In genomic region chr5:143539742-143540141, GRCh38 we compare ENCODE assay signal across 27 cellular contexts.
"Had no signal": no experiment of that assay in that cellular context is flagged by ENCODE, and none has a peak within 500 bp of the region (broad histone marks: within the 10 kb centered on the region; RNA-seq: fewer than 3 reads in every experiment).

No MANE protein-coding gene starts in this region.

- H3K9me3 ChIP-seq: testis, thyroid gland, transverse colon, uterus, vagina had no signal

- H3K4me1 ChIP-seq: stomach, suprapubic skin, testis, thyroid gland, transverse colon, upper lobe of left lung, uterus, vagina had no signal

- ATAC-seq: stimulated activated effector memory CD8-positive, alpha-beta T cell treated with anti-CD3 and anti-CD28 coated beads, Interleukin-12 subunit alpha, Interleukin-12 subunit beta, amount 100 ng/mL, for 72 hours; stimulated activated memory B cell treated with anti-CD40 and anti-IgM and Interleukin-4, amounts not matched to agents 10 μg/mL and 1 μg/mL and 100 μg/mL, for 72 hours; stimulated activated naive B cell treated with anti-CD40 and anti-IgM and Interleukin-4, amounts not matched to agents 10 μg/mL and 1 μg/mL and 100 μg/mL, for 72 hours; stimulated activated naive CD8-positive, alpha-beta T cell treated with anti-CD3 and anti-CD28 coated beads, Interleukin-15, amount 100 ng/mL, for 72 hours; stimulated activated naive CD8-positive, alpha-beta T cell treated with anti-CD3 and anti-CD28 coated beads, Interleukin-15, Interleukin-2, amounts not matched to agents 100 U/mL and 50 U/mL, for 24 hours; upper lobe of right lung had no signal

- DNase-seq: stimulated activated CD4-positive, alpha-beta T cell treated with anti-CD3 and anti-CD28 coated beads, Interleukin-2, amount 100 ng/mL, for 48 hours; stimulated activated CD4-positive, alpha-beta T cell treated with anti-CD3 and anti-CD28 coated beads, Interleukin-4, amount 100 ng/mL, for 1 hour; stimulated activated CD4-positive, alpha-beta T cell treated with anti-CD3 and anti-CD28 coated beads, Interleukin-4, amount 100 ng/mL, for 24 hours; stimulated activated CD4-positive, alpha-beta T cell treated with anti-CD3 and anti-CD28 coated beads, Interleukin-4, amount 100 ng/mL, for 4 hours; stimulated activated CD8-positive, alpha-beta memory T cell treated with anti-CD3 and anti-CD28 coated beads, Interleukin-4, amount 100 ng/mL, for 48 hours; stimulated activated naive B cell treated with anti-CD40 and anti-IgM and Interleukin-4, amounts not matched to agents 10 μg/mL and 1 μg/mL and 100 μg/mL, for 72 hours; stimulated activated naive CD4-positive, alpha-beta T cell; stimulated activated naive CD4-positive, alpha-beta T cell treated with Interleukin-2 at 50 U/mL for 16 hours; stimulated activated naive CD8-positive, alpha-beta T cell treated with anti-CD3 and anti-CD28 coated beads, Interleukin-15, amount 100 ng/mL, for 72 hours; stimulated activated naive CD8-positive, alpha-beta T cell treated with anti-CD3 and anti-CD28 coated beads, Interleukin-15, Interleukin-2, amounts not matched to agents 100 U/mL and 50 U/mL, for 24 hours; stomach; substantia nigra; testis; thyroid gland; tibial artery; transverse colon; trophoblast cell; upper lobe of left lung; upper lobe of right lung; uterus had no signal

- H3K27me3 ChIP-seq: stomach, suprapubic skin, testis, thyroid gland, tibial artery, tibial nerve, transverse colon, upper lobe of left lung, upper lobe of right lung, uterus, vagina had no signal

- H3K36me3 ChIP-seq: stomach, suprapubic skin, thoracic aorta, thyroid gland, tibial artery, tibial nerve, transverse colon, upper lobe of left lung, upper lobe of right lung, uterus, vagina had no signal

- H3K27ac ChIP-seq: stomach, suprapubic skin, testis, thoracic aorta, thyroid gland, tibial artery, tibial nerve, transverse colon, upper lobe of left lung, upper lobe of right lung, uterus, vagina had no signal

- H3K4me3 ChIP-seq: stomach, suprapubic skin, testis, thoracic aorta, thyroid gland, tibial artery, tibial nerve, transverse colon, upper lobe of left lung, upper lobe of right lung, uterus, vagina had no signal

- FAIRE-seq: urothelium cell line had no signal
